In genomic region chr1:182339684-182340083, GRCh38 we compare ENCODE assay signal across 27 cellular contexts. TPM values are rescaled to one million over a fixed set of nuclear protein-coding genes. Genes with fewer than 3 reads are reported as not detected.
DNase-seq lines count a peak whose midpoint lies in the region; ATAC-seq and TF ChIP-seq lines count a peak whose summit lies in the region.
"Had no signal": no experiment of that assay in that cellular context is flagged by ENCODE, and none has a peak within 500 bp of the region (broad histone marks: within the 10 kb centered on the region; RNA-seq: fewer than 3 reads in every experiment).

No MANE protein-coding gene starts in this region.

- CTCF ChIA-PET in MCF 10A (lab: Yijun Ruan, JAX) = no interaction called here

- ATAC-seq in HG02973 (IDR thresholded peaks at IDR 0.05; ENCODE audit: unreplicated experiment) (no peak), HG02870 (IDR thresholded peaks at IDR 0.05; ENCODE audit: unreplicated experiment) (no peak)
- ATAC-seq: HCT116 had no signal

- H3F3A ChIP-seq in smooth muscle cell (ENCODE audit: low read depth) = peaks cover 3% of the 10 kb centered on the region

- WGBS in smooth muscle cell (ENCODE audit: low lambda C conversion rate) = 95% methylated on average over 8 of the region's 8 CpGs

- no peaks in the 10 kb centered on the region for H3K36me3 ChIP-seq in breast epithelium
- no peaks in the 10 kb centered on the region for H3K36me3 ChIP-seq in smooth muscle cell (ENCODE audit: low read depth)
- H3K36me3 ChIP-seq: BE2C, SJSA1 had no signal

- TF ChIP-seq CTCF in breast epithelium (IDR thresholded peaks at IDR 0.05) (no peak), MCF 10A (IDR thresholded peaks at IDR 0.05; ENCODE audit: unreplicated experiment) (no peak), HFFc6 (IDR thresholded peaks at IDR 0.05) (no peak), smooth muscle cell (IDR thresholded peaks at IDR 0.05; ENCODE audit: borderline replicate concordance, insufficient read depth, poor library complexity, severe bottlenecking) (no peak)

- H3K27me3 ChIP-seq in breast epithelium (no peaks in the 10 kb centered on the region), smooth muscle cell (ENCODE audit: low read depth) (no peaks in the 10 kb centered on the region)
- H3K27me3 ChIP-seq: SJSA1 had no signal

- H3K9ac ChIP-seq in smooth muscle cell (ENCODE audit: low read depth) = no peak overlapping the region
- H3K9ac ChIP-seq: KMS-11 had no signal

- H3K4me2 ChIP-seq in smooth muscle cell = no peak overlapping the region
- H3K4me2 ChIP-seq: KMS-11 had no signal

- H3K4me1 ChIP-seq in breast epithelium (peaks cover 0 to 4% of the 10 kb centered on the region in 2 donors), smooth muscle cell (ENCODE audit: low read depth) (peaks cover 8% of the 10 kb centered on the region)
- H3K4me1 ChIP-seq: BE2C, SJSA1 had no signal

- no peak overlapping the region for H3K4me3 Mint-ChIP-seq in MCF 10A (ENCODE audit: unreplicated experiment)
- H3K4me3 Mint-ChIP-seq in HFFc6 = no peak overlapping the region

- TF ChIP-seq POLR2A in breast epithelium (IDR thresholded peaks at IDR 0.05) = no peak

- H3K27ac Mint-ChIP-seq in MCF 10A (ENCODE audit: low read depth, unreplicated experiment) (no peak overlapping the region), HFFc6 (peak overlapping the region; percentile 96)

- no peaks in the 10 kb centered on the region for H3K79me2 ChIP-seq in smooth muscle cell (ENCODE audit: low read depth)

- POLR2A ChIA-PET in MCF 10A (lab: Yijun Ruan, JAX) = interaction anchor here (1.2 kb wide), 1 partner anchor 10 kb away, joined by 3 read pairs; no protein-coding TSS in a partner anchor

- DNase-seq in breast epithelium (ENCODE audit: low spot score in 2 of 2) (no peak), MCF 10A (ENCODE audit: unreplicated experiment) (no peak), HFFc6 (no peak), islet precursor cell (peak; percentile 22), smooth muscle cell (lab: John Stamatoyannopoulos, UW; ENCODE audit: unreplicated experiment) (no peak)
- DNase-seq in activated CD4-positive, alpha-beta T cell treated with anti-CD3 and anti-CD28 coated beads for 4 hours = no peak
- DNase-seq: ACHN, BE2C, Calu3, DMS79 treated with DMSO at 0.1 percent for 48 hours, IMR-90, NCI-H1092, NCI-H1417 treated with DMSO at 0.1 percent for 48 hours, NCI-H187, NCI-H2081 treated with DMSO at 0.1 percent for 48 hours, NCI-H2171, NCI-H226, NCI-H510A, NCI-H69, RPMI8226 had no signal

- H2AFZ ChIP-seq in smooth muscle cell (ENCODE audit: low read depth) = peak overlapping the region; percentile 81

- H3K9me3 ChIP-seq in breast epithelium = no peaks in the 10 kb centered on the region
- H3K9me3 ChIP-seq in smooth muscle cell (replicated peaks; ENCODE audit: low read depth) = no peaks in the 10 kb centered on the region
- H3K9me3 ChIP-seq: BE2C, SJSA1 had no signal

- no peaks in the 10 kb centered on the region for H4K20me1 ChIP-seq in smooth muscle cell (ENCODE audit: low read depth)

- H3K27me3 Mint-ChIP-seq in MCF 10A (ENCODE audit: insufficient read depth, unreplicated experiment) = no peaks in the 10 kb centered on the region
- peaks cover 7% of the 10 kb centered on the region for H3K27me3 Mint-ChIP-seq in HFFc6 (ENCODE audit: insufficient read depth)

- H3K9me3 Mint-ChIP-seq in MCF 10A (ENCODE audit: unreplicated experiment) (no peaks in the 10 kb centered on the region), HFFc6 (no peaks in the 10 kb centered on the region)

- H3K36me3 Mint-ChIP-seq in MCF 10A (ENCODE audit: insufficient read depth, unreplicated experiment) (no peaks in the 10 kb centered on the region), HFFc6 (ENCODE audit: low read depth) (no peaks in the 10 kb centered on the region)
- H3K36me3 Mint-ChIP-seq: CD14-positive monocyte had no signal

- no TSS peak for BruUV-seq in MCF 10A (replicated peaks; lab: Mats Ljungman, UMichigan)

- H3K4me1 Mint-ChIP-seq in MCF 10A (ENCODE audit: insufficient read depth, unreplicated experiment) (no peaks in the 10 kb centered on the region), HFFc6 (ENCODE audit: low read depth) (peaks cover 34% of the 10 kb centered on the region)

- H3K27ac ChIP-seq in breast epithelium (peak overlapping the region; percentile 85 to 89), smooth muscle cell (ENCODE audit: low read depth) (peak overlapping the region; percentile 80)
- H3K27ac ChIP-seq: 22Rv1, KMS-11, SJSA1 had no signal

- H3K4me3 ChIP-seq in breast epithelium (no peak overlapping the region), smooth muscle cell (no peak overlapping the region)
- H3K4me3 ChIP-seq: SJSA1 had no signal

- intact Hi-C loops in breast epithelium (cut with DNase I; ENCODE audit: low total_unique reads) (no loop called here), MCF 10A (cut with micrococcal nuclease) (no loop called here)

RNA-seq across cellular contexts. Expression of gene GLUL, which starts 51.9 kb away (rescaled TPM):
- total RNA-seq in breast epithelium (over 10,000 TPM in 1 of 3 donors, 1,000 to 10,000 TPM in 2; 1,940 to 10,612 (median 2,824) TPM), MCF 10A (2022) (240 and 437 TPM in 2 replicates), smooth muscle cell (108 and 133 TPM in 2 replicates)
- 100 to 1,000 TPM; 124 to 194 (median 176) TPM for total RNA-seq in HFFc6 (2021; fragmentation: NEBNext Ultra II Directional; extraction: Animal tissue kit (Norgen Biotek cat#: 25700))
- 104 and 127 TPM in 2 replicates for polyA plus RNA-seq in smooth muscle cell
